In the genomic region with DNA sequence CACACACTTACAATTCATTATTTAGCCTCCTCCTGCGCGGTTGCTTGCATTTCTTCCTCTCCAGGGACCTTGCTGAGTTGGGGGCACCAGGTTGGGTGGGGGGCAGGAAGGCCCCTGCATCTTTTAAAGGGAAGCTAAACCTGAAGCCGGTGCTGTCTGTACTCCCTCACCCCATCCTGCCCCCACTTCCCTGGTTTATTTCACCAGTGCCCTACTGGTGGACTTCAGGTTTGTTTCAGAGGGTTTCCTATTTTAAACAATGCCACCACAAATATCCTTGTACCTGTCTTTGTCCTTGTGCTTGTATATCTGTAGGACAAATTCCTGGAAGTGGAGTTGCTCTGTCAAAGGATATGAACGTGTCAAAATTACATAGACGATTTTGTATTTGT, we compare ENCODE assay signal across 15 cellular contexts. TPM values are rescaled to one million over a fixed set of nuclear protein-coding genes. Genes with fewer than 3 reads are reported as not detected.
DNase-seq lines count a peak whose midpoint lies in the region; ATAC-seq and TF ChIP-seq lines count a peak whose summit lies in the region.
"Had no signal": no experiment of that assay in that cellular context is flagged by ENCODE, and none has a peak within 500 bp of the region (broad histone marks: within the 10 kb centered on the region; RNA-seq: fewer than 3 reads in every experiment).

No MANE protein-coding gene starts in this region.

- TF ChIP-seq CTCF in AG10803 (conservative IDR thresholded peaks at IDR 0.05; ENCODE audit: low read length) (peak; percentile 20), PC-3 (conservative IDR thresholded peaks at IDR 0.05; ENCODE audit: low read depth, low read length) (peak; percentile 16; the same call in 1 of the 2 replicates), endodermal cell (conservative IDR thresholded peaks at IDR 0.05) (peak; percentile 22), osteoblast (IDR thresholded peaks at IDR 0.05; ENCODE audit: extremely low read depth, low read depth, low read length) (no peak), GM10266 (IDR thresholded peaks at IDR 0.05; ENCODE audit: control insufficient read depth, insufficient read depth, low read depth, missing control alignments) (no peak)

- H2AFZ ChIP-seq in PC-3 (ENCODE audit: low read length) (peak overlapping the region; percentile 51), osteoblast (ENCODE audit: low read length) (no peak overlapping the region)

- peak overlapping the region; percentile 13; the same call in 1 of the 2 replicates for H3K9ac ChIP-seq in PC-3 (ENCODE audit: low read length)
- H3K9ac ChIP-seq in endodermal cell (ENCODE audit: extremely low read depth, low read length, poor library complexity, severe bottlenecking) = no peak overlapping the region

- intact Hi-C loops in PC-3 (cut with micrococcal nuclease) = no loop called here

- no peak overlapping the region for H3K4me3 Mint-ChIP-seq in endodermal cell
- H3K4me3 Mint-ChIP-seq: IgD-negative memory B cell had no signal

- H3K27me3 Mint-ChIP-seq in endodermal cell (ENCODE audit: insufficient read depth) = no peaks in the 10 kb centered on the region

- POLR2A ChIA-PET in PC-3 (lab: Charles Lee; ENCODE audit: unreplicated experiment) = interaction anchor here (0.6 kb wide), 1 partner anchor 113 kb away, joined by 3 read pairs; the partner anchor contains the start of gene PPP2R5D

- H3K4me3 ChIP-seq in AG10803 (ENCODE audit: low read length) = peak overlapping the region; percentile 36
- H3K4me3 ChIP-seq in PC-3 (ENCODE audit: low read length) = peak overlapping the region; percentile 42
- H3K4me3 ChIP-seq in endodermal cell (ENCODE audit: low read length) = no peak overlapping the region
- peak overlapping the region; percentile 52 for H3K4me3 ChIP-seq in osteoblast (ENCODE audit: insufficient read depth, low read length)
- H3K4me3 ChIP-seq: psoas muscle, thoracic aorta had no signal

- H4K20me1 ChIP-seq in PC-3 (ENCODE audit: low read length) = no peaks in the 10 kb centered on the region
- peaks cover 13% of the 10 kb centered on the region for H4K20me1 ChIP-seq in osteoblast (ENCODE audit: insufficient read depth, low read length)

- H3K9me3 Mint-ChIP-seq in endodermal cell = no peaks in the 10 kb centered on the region
- H3K9me3 Mint-ChIP-seq: IgD-negative memory B cell had no signal

- H3K4me2 ChIP-seq in PC-3 (ENCODE audit: low read length) (peak overlapping the region; percentile 72), osteoblast (ENCODE audit: insufficient read depth, low read length) (peak overlapping the region; percentile 77)

- H3F3A ChIP-seq in PC-3 (ENCODE audit: low read length, unreplicated experiment) = peaks cover 6% of the 10 kb centered on the region

- DNase-seq in AG10803 (ENCODE audit: low read depth) = no peak
- DNase-seq in PC-3 = peak; percentile 19
- DNase-seq in endodermal cell = no peak
- DNase-seq in osteoblast (ENCODE audit: insufficient read length, low spot score, missing footprints) = peak; percentile 82
- no peak for DNase-seq in NCI-H2196 treated with DMSO at 0.1 percent for 48 hours (lab: John Stamatoyannopoulos, UW; ENCODE audit: unreplicated experiment)
- no peak for DNase-seq in GM10266 (ENCODE audit: extremely low spot score)
- DNase-seq: activated naive CD4-positive, alpha-beta T cell treated with Interleukin-2 at 50 U/mL for 16 hours; GDM1; NCI-H187; psoas muscle; T-helper 1 cell had no signal

- CTCF ChIA-PET in PC-3 (lab: Charles Lee) = interaction anchor here (0.5 to 0.6 kb wide), 2 partner anchors 214 to 1030 kb away, joined by 5 to 6 read pairs; partner anchors contain the start of gene TMEM63B

- peak overlapping the region; percentile 85 for H3K27ac Mint-ChIP-seq in endodermal cell
- H3K27ac Mint-ChIP-seq: IgD-negative memory B cell had no signal

- WGBS in endodermal cell (ENCODE audit: insufficient coverage in 1 of 2, insufficient read length in 1 of 2), 2 experiments = 88 to 100% methylated on average over 2 to 5 of the region's 5 CpGs

- H3K36me3 Mint-ChIP-seq in endodermal cell (ENCODE audit: low read depth) = no peaks in the 10 kb centered on the region
- H3K36me3 Mint-ChIP-seq: IgD-negative memory B cell had no signal

- H3K27me3 ChIP-seq in PC-3 (ENCODE audit: low read length) (no peaks in the 10 kb centered on the region), endodermal cell (ENCODE audit: control insufficient read depth, insufficient read depth, low read length, poor library complexity, severe bottlenecking) (no peaks in the 10 kb centered on the region), osteoblast (ENCODE audit: insufficient read depth, low read length) (no peaks in the 10 kb centered on the region)

- BruUV-seq in PC-3 (replicated peaks; lab: Mats Ljungman, UMichigan) = no TSS peak

- ATAC-seq in PC-3 = peak; percentile 21
- no peak for ATAC-seq in HG03196 (IDR thresholded peaks at IDR 0.05; ENCODE audit: unreplicated experiment)
- ATAC-seq in GM18909 (IDR thresholded peaks at IDR 0.05; ENCODE audit: poor library complexity, unreplicated experiment) = no peak
- ATAC-seq: psoas muscle had no signal

- H3K9me3 ChIP-seq in PC-3 (ENCODE audit: low read length) = no peaks in the 10 kb centered on the region
- no peaks in the 10 kb centered on the region for H3K9me3 ChIP-seq in endodermal cell (ENCODE audit: control insufficient read depth, low read length)
- H3K9me3 ChIP-seq in osteoblast (ENCODE audit: low read depth, low read length) = no peaks in the 10 kb centered on the region
- H3K9me3 ChIP-seq: psoas muscle, thoracic aorta had no signal

- peaks cover 54% of the 10 kb centered on the region for H3K79me2 ChIP-seq in PC-3 (ENCODE audit: low read length)
- peaks cover 49% of the 10 kb centered on the region for H3K79me2 ChIP-seq in osteoblast (ENCODE audit: insufficient read depth, low read length)

- no peaks in the 10 kb centered on the region for H3K9me2 ChIP-seq in PC-3 (replicated peaks; ENCODE audit: low read length)

- H3K4me1 ChIP-seq in PC-3 (ENCODE audit: insufficient read depth, low read length) = peaks cover 30% of the 10 kb centered on the region
- H3K4me1 ChIP-seq in endodermal cell (ENCODE audit: control insufficient read depth, insufficient read depth, low read length) = peaks cover 10% of the 10 kb centered on the region
- H3K4me1 ChIP-seq in osteoblast (ENCODE audit: insufficient read depth, low read length) = peaks cover 39% of the 10 kb centered on the region

- H3K36me3 ChIP-seq in PC-3 (ENCODE audit: low read depth, low read length) = no peaks in the 10 kb centered on the region
- no peaks in the 10 kb centered on the region for H3K36me3 ChIP-seq in endodermal cell (ENCODE audit: control insufficient read depth, insufficient read depth, low read length)
- no peaks in the 10 kb centered on the region for H3K36me3 ChIP-seq in osteoblast (ENCODE audit: insufficient read depth, low read length)
- H3K36me3 ChIP-seq: thoracic aorta had no signal

- peak overlapping the region; percentile 70 for H3K27ac ChIP-seq in PC-3 (ENCODE audit: low read length)
- H3K27ac ChIP-seq in endodermal cell (ENCODE audit: low read depth, low read length) = peak overlapping the region; percentile 73
- H3K27ac ChIP-seq in osteoblast (ENCODE audit: low read depth, low read length) = peak overlapping the region; percentile 81
- H3K27ac ChIP-seq: psoas muscle, thoracic aorta had no signal

- peaks cover 45% of the 10 kb centered on the region for H3K4me1 Mint-ChIP-seq in endodermal cell

RNA-seq across cellular contexts. Expression of gene PTK7, which starts 21.0 kb away (rescaled TPM):
- 48.1 and 69.1 TPM in 2 replicates for total RNA-seq in PC-3 (2014; rRNA removed)
- 100 to 1,000 TPM; 167 to 183 TPM for total RNA-seq in endodermal cell
- 126 TPM for polyA plus RNA-seq in endodermal cell (2013, experiment 1 of 2)
- 121 TPM for polyA plus RNA-seq in endodermal cell (2013, experiment 2 of 2)
- 183 and 190 TPM in 2 replicates for total RNA-seq in osteoblast
- polyA plus RNA-seq: IgD-negative memory B cell had no signal

RNA-seq across cellular contexts. Expression of gene KLC4, which starts 37.7 kb away (rescaled TPM):
- total RNA-seq in PC-3 (2014; rRNA removed) (17.5 and 18.5 TPM in 2 replicates), endodermal cell (10 to 100 TPM; 36.6 to 38.0 TPM), osteoblast (17.7 and 20.3 TPM in 2 replicates)
- 40.7 TPM for polyA plus RNA-seq in endodermal cell (2013, experiment 1 of 2)
- 35.4 TPM for polyA plus RNA-seq in endodermal cell (2013, experiment 2 of 2)

RNA-seq across cellular contexts. Expression of gene MRPL2, which starts 37.9 kb away (rescaled TPM):
- total RNA-seq in PC-3 (2014; rRNA removed) = 59.8 and 63.9 TPM in 2 replicates
- 10 to 100 TPM; 51.6 to 65.2 TPM for total RNA-seq in endodermal cell
- polyA plus RNA-seq in endodermal cell (2013, experiment 1 of 2) = 64.5 TPM
- 63.3 TPM for polyA plus RNA-seq in endodermal cell (2013, experiment 2 of 2)
- total RNA-seq in osteoblast = 16.2 and 20.6 TPM in 2 replicates

RNA-seq across cellular contexts. Expression of gene CUL7, which starts 43.4 kb away (rescaled TPM):
- 17.5 and 18.6 TPM in 2 replicates for total RNA-seq in PC-3 (2014; rRNA removed)
- total RNA-seq in endodermal cell = 10 to 100 TPM; 39.0 to 51.7 TPM
- polyA plus RNA-seq in endodermal cell (2013, experiment 1 of 2) = 37.9 TPM
- polyA plus RNA-seq in endodermal cell (2013, experiment 2 of 2) = 36.0 TPM
- total RNA-seq in osteoblast = 46.9 and 48.5 TPM in 2 replicates

Comparison
In these comparisons a context has a peak if more than half of its experiments do, and no peak if none do; other contexts are left out.
1. DNase-seq: peak in PC-3 (single experiment) and osteoblast (single experiment); none in AG10803 (single experiment), endodermal cell (single experiment), NCI-H2196 treated with DMSO at 0.1 percent for 48 hours (single experiment) and GM10266 (single experiment).
2. CTCF ChIP-seq: peak in AG10803 (single experiment), PC-3 (single experiment) and endodermal cell (single experiment); none in osteoblast (single experiment) and GM10266 (single experiment).
3. Peak in every context shown above with its lines, with median percentiles within 50 percentile points of each other: H3K27ac ChIP-seq.